Comparison of ENCODE assay signal across 12 cellular contexts in the genomic region with DNA sequence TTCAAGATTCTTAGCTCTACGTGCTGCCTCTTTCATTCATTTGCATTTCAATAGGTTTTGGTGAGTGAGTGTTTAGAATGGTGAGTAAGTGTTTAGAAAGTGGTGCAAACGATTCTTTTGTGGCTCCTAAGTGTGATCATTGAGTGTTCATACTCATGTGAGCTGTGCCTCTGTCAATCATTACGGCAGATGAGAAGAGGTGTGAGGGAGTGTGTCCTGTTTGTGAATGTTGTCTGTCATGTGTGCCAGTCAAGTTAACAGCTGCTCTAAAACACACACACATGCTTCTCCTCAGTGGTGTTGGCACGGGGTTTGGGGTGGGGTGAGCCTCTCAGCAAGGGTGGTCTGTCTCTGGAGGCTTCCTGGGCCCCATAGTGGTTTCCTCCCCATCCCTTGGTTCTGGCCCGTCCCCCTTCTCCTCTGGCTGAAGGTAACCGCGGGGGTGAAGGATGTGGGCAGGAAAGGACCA. TPM values are rescaled to one million over a fixed set of nuclear protein-coding genes. Genes with fewer than 3 reads are reported as not detected.
DNase-seq lines count a peak whose midpoint lies in the region; ATAC-seq, FAIRE-seq and TF ChIP-seq lines count a peak whose summit lies in the region.
"Had no signal": no experiment of that assay in that cellular context is flagged by ENCODE, and none has a peak within 500 bp of the region (broad histone marks: within the 10 kb centered on the region; RNA-seq: fewer than 3 reads in every experiment).

No MANE protein-coding gene starts in this region.

- no peak for FAIRE-seq in GM12878 (lab: Jason Lieb, UNC)

- ATAC-seq in GM12878 = no peak; the same call in 2 of the 3 replicates

- H3K4me3 Mint-ChIP-seq in activated naive CD4-positive, alpha-beta T cell treated with anti-CD3 and anti-CD28 coated beads for 36 hours = no peak overlapping the region
- no peak overlapping the region for H3K4me3 Mint-ChIP-seq in mesothelial cell of epicardium

- in situ Hi-C loops in GM12878 (cut with MboI) = no loop called here

- peaks cover 30% of the 10 kb centered on the region for H3K4me1 Mint-ChIP-seq in activated naive CD4-positive, alpha-beta T cell treated with anti-CD3 and anti-CD28 coated beads for 36 hours (ENCODE audit: low read depth)
- H3K4me1 Mint-ChIP-seq in mesothelial cell of epicardium = peaks cover 7% of the 10 kb centered on the region

- H3K27me3 ChIP-seq in GM12878 (replicated peaks in 1 of 2; ENCODE audit: control insufficient read depth in 2 of 2, insufficient read depth in 2 of 2, low read length in 1 of 2) (no peaks in the 10 kb centered on the region), neuron (ENCODE audit: insufficient read depth, low read length) (no peaks in the 10 kb centered on the region)
- H3K27me3 ChIP-seq: ascending aorta had no signal

- H3K9me3 ChIP-seq in KOPT-K1 (ENCODE audit: insufficient read depth, low read length, poor library complexity, severe bottlenecking) = peaks cover 20% of the 10 kb centered on the region
- H3K9me3 ChIP-seq in GM12878 (replicated peaks; ENCODE audit: control insufficient read depth, insufficient read depth, low read length) = no peaks in the 10 kb centered on the region; the same call in 2 of the 3 replicates
- H3K9me3 ChIP-seq in neuron (ENCODE audit: low read length) = no peaks in the 10 kb centered on the region
- H3K9me3 ChIP-seq: ascending aorta had no signal

- peaks cover 8% of the 10 kb centered on the region for H3K9me3 Mint-ChIP-seq in activated naive CD4-positive, alpha-beta T cell treated with anti-CD3 and anti-CD28 coated beads for 36 hours
- peaks cover 12% of the 10 kb centered on the region for H3K9me3 Mint-ChIP-seq in mesothelial cell of epicardium

- H3K27me3 Mint-ChIP-seq in activated naive CD4-positive, alpha-beta T cell treated with anti-CD3 and anti-CD28 coated beads for 36 hours (ENCODE audit: low read depth) = no peaks in the 10 kb centered on the region
- peaks cover 8% of the 10 kb centered on the region for H3K27me3 Mint-ChIP-seq in mesothelial cell of epicardium (ENCODE audit: low read depth)

- no peaks in the 10 kb centered on the region for H4K20me1 ChIP-seq in GM12878 (ENCODE audit: control insufficient read depth, insufficient read depth)

- no peak overlapping the region for H3K27ac Mint-ChIP-seq in activated naive CD4-positive, alpha-beta T cell treated with anti-CD3 and anti-CD28 coated beads for 36 hours
- no peak overlapping the region for H3K27ac Mint-ChIP-seq in mesothelial cell of epicardium

- WGBS in GM12878 (ENCODE audit: insufficient coverage, insufficient replicate concordance, low lambda C conversion rate, missing lambda C conversion rate) = 29% methylated on average over 7 of the region's 7 CpGs

- H3K36me3 ChIP-seq in KOPT-K1 (ENCODE audit: insufficient read depth, low read length) (no peaks in the 10 kb centered on the region), GM12878 (ENCODE audit: control insufficient read depth in 2 of 2, insufficient read depth in 2 of 2, low read length in 1 of 2) (no peaks in the 10 kb centered on the region), neuron (ENCODE audit: insufficient read depth, low read length) (no peaks in the 10 kb centered on the region)
- H3K36me3 ChIP-seq: ascending aorta had no signal

- no peaks in the 10 kb centered on the region for H3K79me2 ChIP-seq in GM12878 (ENCODE audit: control insufficient read depth, insufficient read depth, low read length)

- H2AFZ ChIP-seq in GM12878 (ENCODE audit: control insufficient read depth, low read depth, low read length) = peak overlapping the region; percentile 5; the same call in 1 of the 2 replicates
- H2AFZ ChIP-seq in neuron (ENCODE audit: low read depth, low read length) = peak overlapping the region; percentile 33

- H3K4me2 ChIP-seq in GM12878 (ENCODE audit: control insufficient read depth, insufficient read depth) = no peak overlapping the region

- TF ChIP-seq EP300 in GM12878 (IDR thresholded peaks at IDR 0.05; ENCODE audit: borderline replicate concordance in 1 of 2, control insufficient read depth in 1 of 2, low read depth in 2 of 2, low read length in 2 of 2) = no peak

- H3K4me3 ChIP-seq in GM12878 (no peak overlapping the region), neuron (ENCODE audit: low read length) (no peak overlapping the region)
- H3K4me3 ChIP-seq: ascending aorta had no signal

- H3K27ac ChIP-seq in KOPT-K1 (ENCODE audit: low read depth, low read length, poor library complexity, severe bottlenecking) (peak overlapping the region; percentile 55), GM12878 (ENCODE audit: control insufficient read depth, insufficient read depth) (no peak overlapping the region)
- H3K27ac ChIP-seq: ascending aorta had no signal

- DNase-seq in activated naive CD4-positive, alpha-beta T cell treated with anti-CD3 and anti-CD28 coated beads for 36 hours = peak; percentile 26
- DNase-seq in activated naive CD4-positive, alpha-beta T cell treated with anti-CD3 and anti-CD28 coated beads, Interleukin-2, amount 50 U/mL, for 16 hours = no peak
- DNase-seq in GM12878 (ENCODE audit: low read depth, low spot score) (no peak), SW480 (ENCODE audit: low spot score) (no peak), mesothelial cell of epicardium (ENCODE audit: low spot score in 2 of 2, unreplicated experiment in 2 of 2) (no peak), DMS153 treated with DMSO at 0.1 percent for 48 hours (lab: John Stamatoyannopoulos, UW; ENCODE audit: unreplicated experiment) (no peak)
- DNase-seq: NCI-H526, SIG-M5 had no signal

- TF ChIP-seq RAD21 in GM12878 (IDR thresholded peaks at IDR 0.05; ENCODE audit: insufficient read depth, low read depth, low read length) = no peak

- intact Hi-C loops in activated naive CD4-positive, alpha-beta T cell treated with anti-CD3 and anti-CD28 coated beads for 36 hours (cut with micrococcal nuclease) = no loop called here
- intact Hi-C loops in GM12878 (cut with micrococcal nuclease; ENCODE audit: unreplicated experiment) = no loop called here

- SMC1A ChIA-PET in GM12878 (lab: Charles Lee; ENCODE audit: uncharacterized antibody, unreplicated experiment) = interaction anchor here (0.9 to 4.8 kb wide), 8 partner anchors 9 to 444 kb away, joined by 3 to 46 read pairs (median 4); a partner anchor contains a TSS

- peaks cover 9% of the 10 kb centered on the region for H3K4me1 ChIP-seq in GM12878 (ENCODE audit: control insufficient read depth, insufficient read depth, low read length)
- H3K4me1 ChIP-seq in neuron (ENCODE audit: insufficient read depth, low read length) = peaks cover 15% of the 10 kb centered on the region

- CTCF ChIA-PET in activated naive CD4-positive, alpha-beta T cell treated with anti-CD3 and anti-CD28 coated beads for 36 hours (lab: Charles Lee) = interaction anchor here (0.7 kb wide), 1 partner anchor 15 kb away, joined by 3 read pairs; no protein-coding TSS in a partner anchor
- CTCF ChIA-PET in GM12878 (lab: Yijun Ruan, JAX) = interaction anchor here (0.9 to 2.8 kb wide), 5 partner anchors 9 to 85 kb away, joined by 3 to 20 read pairs (median 3); no protein-coding TSS in a partner anchor

- TF ChIP-seq CTCF in GM12878 (IDR thresholded peaks at IDR 0.05 in 2 of 3, conservative IDR thresholded peaks at IDR 0.05 in 1 of 3; ENCODE audit: control insufficient read depth in 2 of 3, extremely low read depth in 1 of 3, insufficient read depth in 1 of 3, low read depth in 3 of 3, low read length in 3 of 3) (no peak), mesothelial cell of epicardium (IDR thresholded peaks at IDR 0.05; ENCODE audit: unreplicated experiment) (no peak)

- POLR2A ChIA-PET in GM12878 (lab: Charles Lee) = interaction anchor here (1.8 kb wide), 1 partner anchor 13 kb away, joined by 6 read pairs; no protein-coding TSS in a partner anchor

- H3K36me3 Mint-ChIP-seq in activated naive CD4-positive, alpha-beta T cell treated with anti-CD3 and anti-CD28 coated beads for 36 hours (ENCODE audit: low read depth) = no peaks in the 10 kb centered on the region
- H3K36me3 Mint-ChIP-seq in mesothelial cell of epicardium = peaks cover 2% of the 10 kb centered on the region

- H3K9ac ChIP-seq in GM12878 (ENCODE audit: control insufficient read depth, insufficient read depth, low read length) = no peak overlapping the region

- no peak for TF ChIP-seq POLR2A in GM12878 (IDR thresholded peaks at IDR 0.05; ENCODE audit: low read depth, low read length)

- RAD21 ChIA-PET in GM12878 (lab: Charles Lee; ENCODE audit: unreplicated experiment) = interaction anchor here (1.1 to 2.5 kb wide), 3 partner anchors 9 to 14 kb away, joined by 3 to 13 read pairs (median 10); no protein-coding TSS in a partner anchor

- BruUV-seq in GM12878 (replicated peaks; lab: Mats Ljungman, UMichigan) = no TSS peak

RNA-seq across cellular contexts. Expression of a gene that starts 11.4 kb away (rescaled TPM):
- total RNA-seq in activated naive CD4-positive, alpha-beta T cell treated with anti-CD3 and anti-CD28 coated beads for 36 hours = not detected
- not detected in 2 replicates for total RNA-seq in GM12878 (2013; cell fraction: nucleolus; rRNA removed)
- total RNA-seq in GM12878 (2014; rRNA removed) (1.1 TPM in 1 of 2 replicates, not detected in the other), GM12878 (2014; rRNA removed; fragmentation: Illumina TruSeq; extraction: Trizol) (0.41 and 0.58 TPM in 2 replicates), GM12878 (2021) (0.96 TPM in 1 of 2 replicates, not detected in the other), mesothelial cell of epicardium (1.0 to 1.6 TPM (median 1.1 TPM) in 3 replicates)
- polyA plus RNA-seq in GM12878 (2011; ENCODE audit: low read depth) = not detected
- polyA plus RNA-seq in GM12878 (2011; rRNA removed) (0.20 TPM in 1 of 2 replicates, not detected in the other), GM12878 (2014; fragmentation: Illumina TruSeq; extraction: Trizol) (0.44 TPM in 1 of 2 replicates, not detected in the other), GM12878 (2014; fragmentation: Nextera tagmentation; extraction: Ambion mirVana) (1 to 10 TPM; 1.2 to 1.5 TPM), GM12878 (2014; rRNA removed) (0.23 and 0.43 TPM in 2 replicates), GM12878 (2016; fragmentation: Nextera tagmentation; extraction: Ambion mirVana) (1 to 10 TPM in 1 of 2 experiments, under 1 TPM in 1; 0.50 to 1.6 TPM)
- 0.13 and 0.17 TPM in 2 replicates for polyA plus RNA-seq in GM12878 (2011; cell fraction: cytosol; rRNA removed)
- 0.29 and 0.37 TPM in 2 replicates for polyA plus RNA-seq in GM12878 (2011; cell fraction: nucleus; rRNA removed)
- polyA plus RNA-seq in GM12878 (2012) = 0.15 TPM in 1 of 2 replicates, not detected in the other
- polyA minus RNA-seq in GM12878 (2011; rRNA and poly(A)+ RNA removed) = not detected in 2 replicates
- not detected in 2 replicates for polyA minus RNA-seq in GM12878 (2011; cell fraction: cytosol; rRNA and poly(A)+ RNA removed)
- not detected in 2 replicates for polyA minus RNA-seq in GM12878 (2011; cell fraction: nucleus; rRNA and poly(A)+ RNA removed)
- total RNA-seq: ascending aorta, ureter had no signal

RNA-seq across cellular contexts. Expression of a gene that starts 31.5 kb away (rescaled TPM):
- 100 to 1,000 TPM; 105 to 117 TPM for total RNA-seq in activated naive CD4-positive, alpha-beta T cell treated with anti-CD3 and anti-CD28 coated beads for 36 hours
- 118 and 123 TPM in 2 replicates for total RNA-seq in GM12878 (2013; cell fraction: nucleolus; rRNA removed)
- 94.8 and 118 TPM in 2 replicates for total RNA-seq in GM12878 (2014; rRNA removed)
- total RNA-seq in GM12878 (2014; rRNA removed; fragmentation: Illumina TruSeq; extraction: Trizol) = 92.5 and 100.0 TPM in 2 replicates
- total RNA-seq in GM12878 (2021) = 116 and 125 TPM in 2 replicates
- polyA plus RNA-seq in GM12878 (2011; ENCODE audit: low read depth) = 36.8 TPM
- 138 and 157 TPM in 2 replicates for polyA plus RNA-seq in GM12878 (2011; rRNA removed)
- 81.8 and 88.7 TPM in 2 replicates for polyA plus RNA-seq in GM12878 (2011; cell fraction: cytosol; rRNA removed)
- 97.1 and 105 TPM in 2 replicates for polyA plus RNA-seq in GM12878 (2011; cell fraction: nucleus; rRNA removed)
- 32.2 and 41.5 TPM in 2 replicates for polyA plus RNA-seq in GM12878 (2012)
- 99.7 and 118 TPM in 2 replicates for polyA plus RNA-seq in GM12878 (2014; fragmentation: Illumina TruSeq; extraction: Trizol)
- 10 to 100 TPM; 23.2 to 27.2 TPM for polyA plus RNA-seq in GM12878 (2014; fragmentation: Nextera tagmentation; extraction: Ambion mirVana)
- polyA plus RNA-seq in GM12878 (2014; rRNA removed) = 44.7 and 47.3 TPM in 2 replicates
- polyA plus RNA-seq in GM12878 (2016; fragmentation: Nextera tagmentation; extraction: Ambion mirVana) = 10 to 100 TPM; 97.2 to 98.4 TPM
- 214 and 252 TPM in 2 replicates for polyA minus RNA-seq in GM12878 (2011; rRNA and poly(A)+ RNA removed)
- polyA minus RNA-seq in GM12878 (2011; cell fraction: cytosol; rRNA and poly(A)+ RNA removed) = 59.7 and 63.4 TPM in 2 replicates
- 30.2 and 43.7 TPM in 2 replicates for polyA minus RNA-seq in GM12878 (2011; cell fraction: nucleus; rRNA and poly(A)+ RNA removed)
- 91.4 to 94.2 TPM (median 92.8 TPM) in 3 replicates for total RNA-seq in mesothelial cell of epicardium

RNA-seq across cellular contexts. Expression of a gene that starts 33.1 kb away (rescaled TPM):
- not detected for total RNA-seq in activated naive CD4-positive, alpha-beta T cell treated with anti-CD3 and anti-CD28 coated beads for 36 hours
- total RNA-seq in GM12878 (2013; cell fraction: nucleolus; rRNA removed) = 40.8 and 47.7 TPM in 2 replicates
- total RNA-seq in GM12878 (2014; rRNA removed) = 16.2 and 17.7 TPM in 2 replicates
- total RNA-seq in GM12878 (2014; rRNA removed; fragmentation: Illumina TruSeq; extraction: Trizol) = 14.8 and 15.4 TPM in 2 replicates
- total RNA-seq in GM12878 (2021) = 22.8 and 22.9 TPM in 2 replicates
- 1.4 TPM for polyA plus RNA-seq in GM12878 (2011; ENCODE audit: low read depth)
- polyA plus RNA-seq in GM12878 (2011; rRNA removed) = 7.9 and 12.0 TPM in 2 replicates
- 11.2 and 12.0 TPM in 2 replicates for polyA plus RNA-seq in GM12878 (2011; cell fraction: cytosol; rRNA removed)
- 10.9 and 12.4 TPM in 2 replicates for polyA plus RNA-seq in GM12878 (2011; cell fraction: nucleus; rRNA removed)
- 1.7 and 2.1 TPM in 2 replicates for polyA plus RNA-seq in GM12878 (2012)
- 17.0 and 17.3 TPM in 2 replicates for polyA plus RNA-seq in GM12878 (2014; fragmentation: Illumina TruSeq; extraction: Trizol)
- polyA plus RNA-seq in GM12878 (2014; fragmentation: Nextera tagmentation; extraction: Ambion mirVana) = 1 to 10 TPM in 1 of 2 experiments, under 1 TPM in 1; 0.69 to 1.4 TPM
- polyA plus RNA-seq in GM12878 (2014; rRNA removed) = 15.2 and 15.6 TPM in 2 replicates
- 10 to 100 TPM; 10.6 to 12.3 TPM for polyA plus RNA-seq in GM12878 (2016; fragmentation: Nextera tagmentation; extraction: Ambion mirVana)
- 28.0 and 30.9 TPM in 2 replicates for polyA minus RNA-seq in GM12878 (2011; rRNA and poly(A)+ RNA removed)
- 4.4 and 5.1 TPM in 2 replicates for polyA minus RNA-seq in GM12878 (2011; cell fraction: cytosol; rRNA and poly(A)+ RNA removed)
- 8.7 and 10.0 TPM in 2 replicates for polyA minus RNA-seq in GM12878 (2011; cell fraction: nucleus; rRNA and poly(A)+ RNA removed)
- total RNA-seq in mesothelial cell of epicardium = 1.0 to 1.5 TPM (median 1.1 TPM) in 3 replicates
